In genomic region chr18:12372406-12372805, GRCh38 we compare ENCODE assay signal across 16 cellular contexts.
"Had no signal": no experiment of that assay in that cellular context is flagged by ENCODE, and none has a peak within 500 bp of the region (broad histone marks: within the 10 kb centered on the region; RNA-seq: fewer than 3 reads in every experiment).

No MANE protein-coding gene starts in this region.

- H3K27me3 ChIP-seq: SJCRH30, testis had no signal

- H3K27ac Mint-ChIP-seq: activated CD4-positive, alpha-beta memory T cell treated with anti-CD3 and anti-CD28 coated beads, Interleukin-2, amount 10 ng/mL, durations not matched to agents 7 days and 5 days; activated CD4-positive, alpha-beta T cell treated with anti-CD3 and anti-CD28 coated beads for 36 hours; activated naive CD4-positive, alpha-beta T cell treated with anti-CD3 and anti-CD28 coated beads for 36 hours; activated T-cell treated with anti-CD3 and anti-CD28 coated beads, Interleukin-2, amount 50 U/mL, for 72 hours; stimulated activated naive CD8-positive, alpha-beta T cell treated with anti-CD3 and anti-CD28 coated beads, Interleukin-15, Interleukin-2, amounts not matched to agents 100 ng/mL and 50 ng/mL, for 24 hours had no signal

- H3K27me3 Mint-ChIP-seq: activated CD4-positive, alpha-beta memory T cell treated with anti-CD3 and anti-CD28 coated beads, Interleukin-2, amount 10 ng/mL, durations not matched to agents 7 days and 5 days; activated CD4-positive, alpha-beta T cell treated with anti-CD3 and anti-CD28 coated beads for 36 hours; naive B cell; stimulated activated naive CD8-positive, alpha-beta T cell treated with anti-CD3 and anti-CD28 coated beads, Interleukin-15, Interleukin-2, amounts not matched to agents 100 ng/mL and 50 ng/mL, for 24 hours had no signal

- H3K4me3 ChIP-seq: psoas muscle, SJCRH30, testis had no signal

- H3K27ac ChIP-seq: SJCRH30 had no signal

- H3K4me3 Mint-ChIP-seq: activated CD4-positive, alpha-beta memory T cell treated with anti-CD3 and anti-CD28 coated beads, Interleukin-2, amount 10 ng/mL, durations not matched to agents 7 days and 5 days; activated CD4-positive, alpha-beta T cell treated with anti-CD3 and anti-CD28 coated beads for 36 hours; activated naive CD4-positive, alpha-beta T cell treated with anti-CD3 and anti-CD28 coated beads for 36 hours; stimulated activated naive CD8-positive, alpha-beta T cell treated with anti-CD3 and anti-CD28 coated beads, Interleukin-15, Interleukin-2, amounts not matched to agents 100 ng/mL and 50 ng/mL, for 24 hours had no signal

- H3K9me3 ChIP-seq: psoas muscle, SJCRH30, testis had no signal

- ATAC-seq: activated CD4-positive, alpha-beta T cell treated with anti-CD3 and anti-CD28 coated beads for 36 hours; activated T-cell treated with anti-CD3 and anti-CD28 coated beads, Interleukin-2, amount 50 U/mL, for 72 hours; esophagus mucosa; left lobe of liver; psoas muscle had no signal

- H3K9me3 Mint-ChIP-seq: activated CD4-positive, alpha-beta memory T cell treated with anti-CD3 and anti-CD28 coated beads, Interleukin-2, amount 10 ng/mL, durations not matched to agents 7 days and 5 days; activated naive CD4-positive, alpha-beta T cell treated with anti-CD3 and anti-CD28 coated beads for 36 hours; activated T-cell treated with anti-CD3 and anti-CD28 coated beads, Interleukin-2, amount 50 U/mL, for 72 hours; naive B cell; stimulated activated naive CD8-positive, alpha-beta T cell treated with anti-CD3 and anti-CD28 coated beads, Interleukin-15, Interleukin-2, amounts not matched to agents 100 ng/mL and 50 ng/mL, for 24 hours had no signal

- DNase-seq: activated CD4-positive, alpha-beta memory T cell treated with anti-CD3 and anti-CD28 coated beads, Interleukin-2, amount 10 ng/mL, durations not matched to agents 7 days and 5 days; activated CD4-positive, alpha-beta T cell treated with anti-CD3 and anti-CD28 coated beads for 36 hours; activated naive CD4-positive, alpha-beta T cell treated with anti-CD3 and anti-CD28 coated beads for 36 hours; activated T-cell treated with anti-CD3 and anti-CD28 coated beads, Interleukin-2, amount 50 U/mL, for 72 hours; cerebellar nuclear complex; naive B cell; occipital lobe; psoas muscle; SJCRH30; stimulated activated CD4-positive, alpha-beta T cell treated with anti-CD3 and anti-CD28 coated beads, Interleukin-4, amount 100 ng/mL, for 1 hour; stimulated activated CD8-positive, alpha-beta memory T cell treated with anti-CD3 and anti-CD28 coated beads, Interleukin-4, amount 100 ng/mL, for 48 hours; T-helper 9 cell had no signal
